ENCODE assay signal across 16 cellular contexts in the genomic region with DNA sequence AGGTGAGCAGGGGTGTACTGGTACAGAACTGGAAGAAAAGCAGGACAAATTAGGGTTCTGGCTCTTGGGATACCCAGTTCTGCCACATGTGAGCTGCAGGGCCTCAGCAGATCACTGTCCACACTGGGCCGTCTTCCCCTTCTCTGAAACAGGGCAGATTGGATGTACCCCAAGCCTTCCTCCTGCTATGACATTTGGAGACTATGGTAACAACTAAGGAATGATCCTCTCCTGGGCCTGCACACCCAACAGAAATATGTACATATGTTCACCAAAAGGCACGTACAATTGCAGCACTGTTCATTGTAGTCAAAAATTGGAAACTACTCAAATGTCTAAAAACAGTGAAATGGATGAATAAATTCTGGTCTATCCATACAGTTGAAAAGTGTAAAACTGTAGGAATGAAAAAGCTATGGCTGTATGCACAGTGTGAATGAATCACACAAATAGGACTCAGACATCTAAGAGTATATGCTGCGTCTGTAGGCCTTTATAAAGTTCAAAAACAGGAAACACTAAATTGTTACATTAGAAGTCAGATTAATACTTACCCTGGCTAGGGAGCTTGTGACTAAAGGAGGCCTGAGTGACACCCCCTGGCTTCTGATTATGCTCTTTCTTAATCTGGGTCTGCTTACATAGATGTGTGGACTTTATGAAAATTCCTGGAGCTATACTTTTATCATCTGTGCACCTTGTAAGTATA. TPM values are rescaled to one million over a fixed set of nuclear protein-coding genes. Genes with fewer than 3 reads are reported as not detected.
DNase-seq lines count a peak whose midpoint lies in the region; ATAC-seq and TF ChIP-seq lines count a peak whose summit lies in the region.
"Had no signal": no experiment of that assay in that cellular context is flagged by ENCODE, and none has a peak within 500 bp of the region (broad histone marks: within the 10 kb centered on the region; RNA-seq: fewer than 3 reads in every experiment).

No MANE protein-coding gene starts in this region.

- no peaks in the 10 kb centered on the region for H3K27me3 ChIP-seq in CD4-positive, alpha-beta T cell (ENCODE audit: control insufficient read depth, insufficient read depth, low read length)
- no peaks in the 10 kb centered on the region for H3K27me3 ChIP-seq in adipocyte (replicated peaks; ENCODE audit: control insufficient read depth, insufficient read depth, low read length)
- no peaks in the 10 kb centered on the region for H3K27me3 ChIP-seq in effector memory CD4-positive, alpha-beta T cell (replicated peaks; ENCODE audit: control insufficient read depth, insufficient read depth, low read length, poor library complexity, severe bottlenecking)
- H3K27me3 ChIP-seq: BE2C had no signal

- H3K4me3 Mint-ChIP-seq in CD4-positive, alpha-beta T cell, result peak overlapping the region; percentile 64

- H3K4me1 ChIP-seq in adipocyte (ENCODE audit: control insufficient read depth, insufficient read depth, low read length), result peaks cover 31% of the 10 kb centered on the region
- H3K4me1 ChIP-seq in effector memory CD4-positive, alpha-beta T cell (ENCODE audit: control insufficient read depth, insufficient read depth, low read length, poor library complexity, severe bottlenecking), result peaks cover 26% of the 10 kb centered on the region
- H3K4me1 ChIP-seq: BE2C had no signal

- POLR2A ChIA-PET in CD4-positive, alpha-beta T cell (lab: Charles Lee), result interaction anchor here (0.6 to 2.3 kb wide), 7 partner anchors 24 to 182 kb away, joined by 3 to 8 read pairs (median 4); partner anchors contain the start of gene ADD3

- H3K9ac ChIP-seq in adipocyte (ENCODE audit: low read length), result no peak overlapping the region

- no peaks in the 10 kb centered on the region for H3K36me3 Mint-ChIP-seq in CD4-positive, alpha-beta T cell (ENCODE audit: low read depth)

- intact Hi-C loops in CD4-positive, alpha-beta T cell (cut with DNase I, micrococcal nuclease), result loop anchor here in 1 of 2 experiments (5.0 kb wide), 1 partner anchor 42 kb away; no protein-coding TSS in a partner anchor

- no peaks in the 10 kb centered on the region for H3K27me3 Mint-ChIP-seq in CD4-positive, alpha-beta T cell

- H3K36me3 ChIP-seq in adipocyte (ENCODE audit: control insufficient read depth, insufficient read depth, low read length, severe bottlenecking), result no peaks in the 10 kb centered on the region
- H3K36me3 ChIP-seq in effector memory CD4-positive, alpha-beta T cell (ENCODE audit: control insufficient read depth, insufficient read depth, low read length), result no peaks in the 10 kb centered on the region
- H3K36me3 ChIP-seq: BE2C had no signal

- peaks cover 56% of the 10 kb centered on the region for H3K4me1 Mint-ChIP-seq in CD4-positive, alpha-beta T cell (ENCODE audit: low read depth)

- H3K9me3 Mint-ChIP-seq in CD4-positive, alpha-beta T cell, result no peaks in the 10 kb centered on the region

- peak overlapping the region; percentile 71 for H3K27ac Mint-ChIP-seq in CD4-positive, alpha-beta T cell

- CTCF ChIA-PET in CD4-positive, alpha-beta T cell (lab: Charles Lee), result interaction anchor here (0.9 to 1.3 kb wide), 3 partner anchors 8 to 55 kb away, joined by 3 to 4 read pairs (median 3); no protein-coding TSS in a partner anchor

- H3K4me3 ChIP-seq in adipocyte (ENCODE audit: low read length), result no peak overlapping the region
- no peak overlapping the region for H3K4me3 ChIP-seq in effector memory CD4-positive, alpha-beta T cell (ENCODE audit: insufficient read depth, low read depth, low read length, poor library complexity, severe bottlenecking)
- H3K4me3 ChIP-seq: GM12878 had no signal

- no peak for DNase-seq in CD4-positive, alpha-beta T cell
- DNase-seq in EH (ENCODE audit: low read depth), result peak; percentile 26
- peak; percentile 59 for DNase-seq in adipocyte (ENCODE audit: low read depth)
- DNase-seq in foreskin melanocyte, result peak; percentile 56
- DNase-seq in NCI-H510A treated with DMSO at 0.1 percent for 48 hours (lab: John Stamatoyannopoulos, UW), result no peak
- DNase-seq in AG08395 (ENCODE audit: low spot score), result no peak
- DNase-seq in effector memory CD4-positive, alpha-beta T cell, result no peak
- DNase-seq: BE2C, DMS79 treated with DMSO at 0.1 percent for 48 hours, KG1, NCI-H1048, NCI-H1436 treated with DMSO at 0.1 percent for 48 hours, NCI-H2081 treated with DMSO at 0.1 percent for 48 hours, NCI-H524 treated with DMSO at 0.1 percent for 48 hours had no signal

- ATAC-seq in CD4-positive, alpha-beta T cell (ENCODE audit: poor library complexity), result peak; percentile 39
- ATAC-seq: GM12878, Panc1 had no signal

- no peaks in the 10 kb centered on the region for H3K9me3 ChIP-seq in CD4-positive, alpha-beta T cell (ENCODE audit: control insufficient read depth, low read length)
- H3K9me3 ChIP-seq in adipocyte (ENCODE audit: control insufficient read depth, low read length), result no peaks in the 10 kb centered on the region
- no peaks in the 10 kb centered on the region for H3K9me3 ChIP-seq in effector memory CD4-positive, alpha-beta T cell (ENCODE audit: control insufficient read depth, low read length)
- H3K9me3 ChIP-seq: BE2C had no signal

- H3K27ac ChIP-seq in CD4-positive, alpha-beta T cell (ENCODE audit: low read depth, low read length), result no peak overlapping the region
- no peak overlapping the region for H3K27ac ChIP-seq in effector memory CD4-positive, alpha-beta T cell (ENCODE audit: insufficient read depth, low read length, poor library complexity, severe bottlenecking)

- TF ChIP-seq CTCF in CD4-positive, alpha-beta T cell (IDR thresholded peaks at IDR 0.05), result no peak

RNA-seq across cellular contexts. Expression of gene XPNPEP1, which starts 16.1 kb away (rescaled TPM):
- 10 to 100 TPM; 50.3 to 54.3 TPM for total RNA-seq in CD4-positive, alpha-beta T cell

Comparison
In these comparisons a context has a peak if more than half of its experiments do, and no peak if none do; other contexts are left out.
1. DNase-seq: peak in EH (single experiment), adipocyte (single experiment) and foreskin melanocyte (single experiment); none in CD4-positive, alpha-beta T cell (0 of 10), NCI-H510A treated with DMSO at 0.1 percent for 48 hours (single experiment), AG08395 (single experiment) and effector memory CD4-positive, alpha-beta T cell (0 of 3).